Comparison of ENCODE assay signal across 30 cellular contexts in genomic region chr16:23371368-23371767, GRCh38.
DNase-seq lines count a peak whose midpoint lies in the region; ATAC-seq and TF ChIP-seq lines count a peak whose summit lies in the region.
"Had no signal": no experiment of that assay in that cellular context is flagged by ENCODE, and none has a peak within 500 bp of the region (broad histone marks: within the 10 kb centered on the region; RNA-seq: fewer than 3 reads in every experiment).

No MANE protein-coding gene starts in this region.

- H3K9ac ChIP-seq in MM.1S (ENCODE audit: low read length) (no peak overlapping the region), endodermal cell (ENCODE audit: extremely low read depth, low read length, poor library complexity, severe bottlenecking) (no peak overlapping the region)

- no peak for DNase-seq in activated CD8-positive, alpha-beta T cell treated with anti-CD3 and anti-CD28 coated beads for 36 hours
- DNase-seq in activated CD8-positive, alpha-beta T cell treated with anti-CD3 and anti-CD28 coated beads, Interleukin-2, amount 10 ng/mL, durations not matched to agents 7 days and 5 days, result no peak
- DNase-seq in MM.1S, result no peak
- no peak for DNase-seq in endodermal cell
- DNase-seq in RWPE1 (ENCODE audit: low spot score), result no peak
- no peak for DNase-seq in ovary
- DNase-seq in middle frontal gyrus (ENCODE audit: extremely low spot score, low spot score), result no peak
- no peak for DNase-seq in NCI-H510A treated with DMSO at 0.1 percent for 48 hours (lab: John Stamatoyannopoulos, UW)
- DNase-seq: 8988T; activated CD4-positive, alpha-beta T cell treated with anti-CD3 and anti-CD28 coated beads for 36 hours; amniotic stem cell; CD4-positive, CD25-positive, alpha-beta regulatory T cell; cerebellar nuclear complex; foreskin fibroblast; HFFc6; lower lobe of right lung; naive thymus-derived CD8-positive, alpha-beta T cell; NCI-H1417; NCI-H2029 treated with DMSO at 0.1 percent for 48 hours; NCI-H526; SHP77 treated with DMSO at 0.1 percent for 48 hours; stimulated activated naive CD4-positive, alpha-beta T cell; upper lobe of right lung had no signal

- no peak overlapping the region for H2AFZ ChIP-seq in MM.1S (ENCODE audit: low read length)

- TF ChIP-seq EP300 in ovary (IDR thresholded peaks at IDR 0.05), result no peak

- H3K4me1 ChIP-seq in MM.1S (ENCODE audit: low read length) (peaks cover 7% of the 10 kb centered on the region), endodermal cell (ENCODE audit: control insufficient read depth, insufficient read depth, low read length) (no peaks in the 10 kb centered on the region), ovary (ENCODE audit: insufficient read depth) (no peaks in the 10 kb centered on the region)
- H3K4me1 ChIP-seq: esophagus muscularis mucosa, lower lobe of right lung, suprapubic skin, upper lobe of right lung had no signal

- H3K9me3 Mint-ChIP-seq in activated CD8-positive, alpha-beta T cell treated with anti-CD3 and anti-CD28 coated beads for 36 hours, result no peaks in the 10 kb centered on the region
- H3K9me3 Mint-ChIP-seq in activated CD8-positive, alpha-beta T cell treated with anti-CD3 and anti-CD28 coated beads, Interleukin-2, amount 10 ng/mL, durations not matched to agents 7 days and 5 days (ENCODE audit: insufficient read depth), result no peaks in the 10 kb centered on the region
- H3K9me3 Mint-ChIP-seq in endodermal cell, result no peaks in the 10 kb centered on the region
- H3K9me3 Mint-ChIP-seq: activated naive CD4-positive, alpha-beta T cell treated with anti-CD3 and anti-CD28 coated beads, Interleukin-2, amount 50 U/mL, for 24 hours; activated T-helper 17 cell treated with anti-CD3 and anti-CD28 coated beads, Interleukin-2, amount 50 U/mL, for 72 hours; brain; HFFc6; naive thymus-derived CD8-positive, alpha-beta T cell had no signal

- no peak overlapping the region for H3K4me2 ChIP-seq in MM.1S (ENCODE audit: low read depth, low read length)

- H4K20me1 ChIP-seq in MM.1S (ENCODE audit: insufficient read depth, low read length), result no peaks in the 10 kb centered on the region

- H3K36me3 ChIP-seq in MM.1S (replicated peaks; ENCODE audit: insufficient read depth, low read length), result no peaks in the 10 kb centered on the region
- no peaks in the 10 kb centered on the region for H3K36me3 ChIP-seq in endodermal cell (ENCODE audit: control insufficient read depth, insufficient read depth, low read length)
- H3K36me3 ChIP-seq in ovary, result no peaks in the 10 kb centered on the region
- H3K36me3 ChIP-seq: esophagus muscularis mucosa, lower lobe of right lung, suprapubic skin, upper lobe of right lung had no signal

- no peak for TF ChIP-seq POLR2A in ovary (IDR thresholded peaks at IDR 0.05)

- CTCF ChIA-PET in activated CD8-positive, alpha-beta T cell treated with anti-CD3 and anti-CD28 coated beads for 36 hours (lab: Charles Lee), result no interaction called here
- CTCF ChIA-PET in activated CD8-positive, alpha-beta T cell treated with anti-CD3 and anti-CD28 coated beads, Interleukin-2, amount 10 ng/mL, durations not matched to agents 7 days and 5 days (lab: Charles Lee), result no interaction called here
- CTCF ChIA-PET in RWPE1 (lab: Yijun Ruan, JAX), result interaction anchor here (0.6 kb wide), 1 partner anchor 75 kb away, joined by 3 read pairs; no protein-coding TSS in a partner anchor

- H3K27ac Mint-ChIP-seq in activated CD8-positive, alpha-beta T cell treated with anti-CD3 and anti-CD28 coated beads for 36 hours, result no peak overlapping the region
- no peak overlapping the region for H3K27ac Mint-ChIP-seq in activated CD8-positive, alpha-beta T cell treated with anti-CD3 and anti-CD28 coated beads, Interleukin-2, amount 10 ng/mL, durations not matched to agents 7 days and 5 days
- no peak overlapping the region for H3K27ac Mint-ChIP-seq in endodermal cell
- H3K27ac Mint-ChIP-seq: activated CD4-positive, alpha-beta T cell treated with anti-CD3 and anti-CD28 coated beads for 36 hours; activated T-helper 17 cell treated with anti-CD3 and anti-CD28 coated beads, Interleukin-2, amount 50 U/mL, for 72 hours; brain; CD4-positive, CD25-positive, alpha-beta regulatory T cell; HFFc6; naive thymus-derived CD8-positive, alpha-beta T cell had no signal

- no peaks in the 10 kb centered on the region for H3K79me2 ChIP-seq in MM.1S (ENCODE audit: low read length)

- 84 to 100% methylated on average over 7 to 9 of the region's 9 CpGs for WGBS in endodermal cell (ENCODE audit: insufficient coverage in 1 of 2, insufficient read length in 1 of 2), 2 experiments
- WGBS in ovary, 3 donors, result 73 to 74% (median 73%) methylated on average over 9 of the region's 9 CpGs

- no peak overlapping the region for H3K4me3 ChIP-seq in MM.1S (ENCODE audit: low read length)
- no peak overlapping the region for H3K4me3 ChIP-seq in endodermal cell (ENCODE audit: low read length)
- no peak overlapping the region for H3K4me3 ChIP-seq in ovary
- H3K4me3 ChIP-seq: esophagus muscularis mucosa, lower lobe of right lung, skin epidermis, suprapubic skin, upper lobe of right lung had no signal

- H3K27ac ChIP-seq in MM.1S (ENCODE audit: low read length), result no peak overlapping the region
- no peak overlapping the region for H3K27ac ChIP-seq in endodermal cell (ENCODE audit: low read depth, low read length)
- no peak overlapping the region for H3K27ac ChIP-seq in RWPE1
- no peak overlapping the region for H3K27ac ChIP-seq in ovary
- H3K27ac ChIP-seq: esophagus muscularis mucosa, lower lobe of right lung, skin epidermis, suprapubic skin, upper lobe of right lung had no signal

- no peaks in the 10 kb centered on the region for H3K27me3 ChIP-seq in MM.1S (replicated peaks; ENCODE audit: insufficient read depth, low read length)
- no peaks in the 10 kb centered on the region for H3K27me3 ChIP-seq in endodermal cell (ENCODE audit: control insufficient read depth, insufficient read depth, low read length, poor library complexity, severe bottlenecking)
- no peaks in the 10 kb centered on the region for H3K27me3 ChIP-seq in ovary
- H3K27me3 ChIP-seq: suprapubic skin, upper lobe of right lung had no signal

- intact Hi-C loops in activated CD8-positive, alpha-beta T cell treated with anti-CD3 and anti-CD28 coated beads for 36 hours (cut with micrococcal nuclease), result no loop called here
- intact Hi-C loops in ovary (cut with DNase I), result no loop called here

- H3K9me2 ChIP-seq in MM.1S (replicated peaks; ENCODE audit: insufficient read depth, low read length), result no peaks in the 10 kb centered on the region

- no peak overlapping the region for H3K4me3 Mint-ChIP-seq in activated CD8-positive, alpha-beta T cell treated with anti-CD3 and anti-CD28 coated beads for 36 hours
- H3K4me3 Mint-ChIP-seq in activated CD8-positive, alpha-beta T cell treated with anti-CD3 and anti-CD28 coated beads, Interleukin-2, amount 10 ng/mL, durations not matched to agents 7 days and 5 days, result no peak overlapping the region
- H3K4me3 Mint-ChIP-seq in endodermal cell, result no peak overlapping the region
- H3K4me3 Mint-ChIP-seq: activated CD4-positive, alpha-beta T cell treated with anti-CD3 and anti-CD28 coated beads for 36 hours; activated naive CD4-positive, alpha-beta T cell treated with anti-CD3 and anti-CD28 coated beads, Interleukin-2, amount 50 U/mL, for 24 hours; activated T-helper 17 cell treated with anti-CD3 and anti-CD28 coated beads, Interleukin-2, amount 50 U/mL, for 72 hours; brain; CD4-positive, CD25-positive, alpha-beta regulatory T cell; HFFc6; naive thymus-derived CD8-positive, alpha-beta T cell had no signal

- H3K36me3 Mint-ChIP-seq in activated CD8-positive, alpha-beta T cell treated with anti-CD3 and anti-CD28 coated beads for 36 hours (ENCODE audit: low read depth), result no peaks in the 10 kb centered on the region
- no peaks in the 10 kb centered on the region for H3K36me3 Mint-ChIP-seq in activated CD8-positive, alpha-beta T cell treated with anti-CD3 and anti-CD28 coated beads, Interleukin-2, amount 10 ng/mL, durations not matched to agents 7 days and 5 days (ENCODE audit: low read depth)
- H3K36me3 Mint-ChIP-seq in endodermal cell (ENCODE audit: low read depth), result no peaks in the 10 kb centered on the region
- H3K36me3 Mint-ChIP-seq: activated naive CD4-positive, alpha-beta T cell treated with anti-CD3 and anti-CD28 coated beads, Interleukin-2, amount 50 U/mL, for 24 hours; brain; CD4-positive, CD25-positive, alpha-beta regulatory T cell; naive thymus-derived CD8-positive, alpha-beta T cell had no signal

- peaks cover 4% of the 10 kb centered on the region for H3K27me3 Mint-ChIP-seq in activated CD8-positive, alpha-beta T cell treated with anti-CD3 and anti-CD28 coated beads for 36 hours
- H3K27me3 Mint-ChIP-seq in activated CD8-positive, alpha-beta T cell treated with anti-CD3 and anti-CD28 coated beads, Interleukin-2, amount 10 ng/mL, durations not matched to agents 7 days and 5 days (ENCODE audit: low read depth), result no peaks in the 10 kb centered on the region
- H3K27me3 Mint-ChIP-seq in endodermal cell (ENCODE audit: insufficient read depth), result no peaks in the 10 kb centered on the region
- H3K27me3 Mint-ChIP-seq: activated naive CD4-positive, alpha-beta T cell treated with anti-CD3 and anti-CD28 coated beads, Interleukin-2, amount 50 U/mL, for 24 hours had no signal

- peaks cover 4% of the 10 kb centered on the region for H3F3A ChIP-seq in MM.1S (ENCODE audit: insufficient read depth, low read length)

- no peak for ATAC-seq in activated CD8-positive, alpha-beta T cell treated with anti-CD3 and anti-CD28 coated beads for 36 hours
- no peak for ATAC-seq in activated CD8-positive, alpha-beta T cell treated with anti-CD3 and anti-CD28 coated beads, Interleukin-2, amount 10 ng/mL, durations not matched to agents 7 days and 5 days
- ATAC-seq: activated CD4-positive, alpha-beta T cell treated with anti-CD3 and anti-CD28 coated beads for 36 hours; activated T-helper 17 cell treated with anti-CD3 and anti-CD28 coated beads, Interleukin-2, amount 50 U/mL, for 72 hours; lower lobe of right lung; naive thymus-derived CD8-positive, alpha-beta T cell; Panc1; upper lobe of right lung had no signal

- H3K4me1 Mint-ChIP-seq in activated CD8-positive, alpha-beta T cell treated with anti-CD3 and anti-CD28 coated beads for 36 hours (ENCODE audit: low read depth), result no peaks in the 10 kb centered on the region
- H3K4me1 Mint-ChIP-seq in activated CD8-positive, alpha-beta T cell treated with anti-CD3 and anti-CD28 coated beads, Interleukin-2, amount 10 ng/mL, durations not matched to agents 7 days and 5 days (ENCODE audit: low read depth), result no peaks in the 10 kb centered on the region
- H3K4me1 Mint-ChIP-seq in endodermal cell, result no peaks in the 10 kb centered on the region
- H3K4me1 Mint-ChIP-seq: activated CD4-positive, alpha-beta T cell treated with anti-CD3 and anti-CD28 coated beads for 36 hours; activated naive CD4-positive, alpha-beta T cell treated with anti-CD3 and anti-CD28 coated beads, Interleukin-2, amount 50 U/mL, for 24 hours; activated T-helper 17 cell treated with anti-CD3 and anti-CD28 coated beads, Interleukin-2, amount 50 U/mL, for 72 hours; brain; CD4-positive, CD25-positive, alpha-beta regulatory T cell; naive thymus-derived CD8-positive, alpha-beta T cell had no signal

- POLR2A ChIA-PET in activated CD8-positive, alpha-beta T cell treated with anti-CD3 and anti-CD28 coated beads for 36 hours (lab: Charles Lee), result no interaction called here
- POLR2A ChIA-PET in activated CD8-positive, alpha-beta T cell treated with anti-CD3 and anti-CD28 coated beads, Interleukin-2, amount 10 ng/mL, durations not matched to agents 7 days and 5 days (lab: Charles Lee), result no interaction called here
- POLR2A ChIA-PET in RWPE1 (lab: Yijun Ruan, JAX; ENCODE audit: low non-redundant PET), result no interaction called here

- peak; percentile 12 for TF ChIP-seq CTCF in activated CD8-positive, alpha-beta T cell treated with anti-CD3 and anti-CD28 coated beads for 36 hours (IDR thresholded peaks at IDR 0.05)
- TF ChIP-seq CTCF in MM.1S (IDR thresholded peaks at IDR 0.05; ENCODE audit: low read length) (peak; percentile 31), endodermal cell (conservative IDR thresholded peaks at IDR 0.05) (peak; percentile 63), RWPE1 (conservative IDR thresholded peaks at IDR 0.05; ENCODE audit: low read depth) (no peak; the same call in 1 of the 2 replicates), ovary (IDR thresholded peaks at IDR 0.05) (no peak)

- H3K9me3 ChIP-seq in MM.1S (replicated peaks; ENCODE audit: insufficient read depth, low read length), result no peaks in the 10 kb centered on the region
- H3K9me3 ChIP-seq in endodermal cell (ENCODE audit: control insufficient read depth, low read length), result no peaks in the 10 kb centered on the region
- H3K9me3 ChIP-seq in ovary, result no peaks in the 10 kb centered on the region
- H3K9me3 ChIP-seq: esophagus muscularis mucosa, lower lobe of right lung, suprapubic skin, upper lobe of right lung had no signal

Comparison
In these comparisons a context has a peak if more than half of its experiments do, and no peak if none do; other contexts are left out.
1. CTCF ChIP-seq: peak in activated CD8-positive, alpha-beta T cell treated with anti-CD3 and anti-CD28 coated beads for 36 hours (single experiment), MM.1S (single experiment) and endodermal cell (single experiment); none in RWPE1 (single experiment) and ovary (0 of 3).